Comparison of ENCODE assay signal across 12 cellular contexts in genomic region chr4:101355246-101355645, GRCh38. TPM values are rescaled to one million over a fixed set of nuclear protein-coding genes. Genes with fewer than 3 reads are reported as not detected.
DNase-seq lines count a peak whose midpoint lies in the region; ATAC-seq and TF ChIP-seq lines count a peak whose summit lies in the region.
"Had no signal": no experiment of that assay in that cellular context is flagged by ENCODE, and none has a peak within 500 bp of the region (broad histone marks: within the 10 kb centered on the region; RNA-seq: fewer than 3 reads in every experiment).

No MANE protein-coding gene starts in this region.

- no peaks in the 10 kb centered on the region for H3K36me3 Mint-ChIP-seq in mesothelial cell of epicardium

- peak overlapping the region; percentile 98 for H3K27ac ChIP-seq in epithelial cell of prostate
- H3K27ac ChIP-seq: coronary artery, neutrophil had no signal

- intact Hi-C loops in Right ventricle myocardium superior (cut with DNase I): no loop called here

- peaks cover 4% of the 10 kb centered on the region for H3K27me3 Mint-ChIP-seq in mesothelial cell of epicardium (ENCODE audit: low read depth)

- TF ChIP-seq CTCF in mesothelial cell of epicardium (IDR thresholded peaks at IDR 0.05; ENCODE audit: unreplicated experiment): no peak

- DNase-seq in epithelial cell of prostate (ENCODE audit: low read depth, low spot score) (no peak), Right ventricle myocardium superior (no peak), mesothelial cell of epicardium (ENCODE audit: low spot score in 2 of 2, unreplicated experiment in 2 of 2) (no peak)
- DNase-seq in activated effector memory CD4-positive, alpha-beta T cell treated with Interleukin-2 at 50 U/mL for 16 hours: no peak
- no peak for DNase-seq in stimulated activated CD4-positive, alpha-beta T cell treated with anti-CD3 and anti-CD28 coated beads, Interleukin-4, amount 100 ng/mL, for 24 hours
- DNase-seq: T-helper 17 cell had no signal

- no peak overlapping the region for H3K27ac Mint-ChIP-seq in mesothelial cell of epicardium
- H3K27ac Mint-ChIP-seq: activated T-helper 17 cell treated with anti-CD3 and anti-CD28 coated beads, Interleukin-2, amount 50 U/mL, for 72 hours; T-helper 17 cell had no signal

- no peak overlapping the region for H3K4me3 Mint-ChIP-seq in mesothelial cell of epicardium
- H3K4me3 Mint-ChIP-seq: activated T-helper 17 cell treated with anti-CD3 and anti-CD28 coated beads, Interleukin-2, amount 50 U/mL, for 72 hours; T-helper 17 cell had no signal

- H3K9me3 Mint-ChIP-seq in mesothelial cell of epicardium: peaks cover 9% of the 10 kb centered on the region
- H3K9me3 Mint-ChIP-seq: activated T-helper 17 cell treated with anti-CD3 and anti-CD28 coated beads, Interleukin-2, amount 50 U/mL, for 72 hours had no signal

- ATAC-seq in GM18858 (IDR thresholded peaks at IDR 0.05; ENCODE audit: unreplicated experiment) (peak; percentile 100), GM21619 (IDR thresholded peaks at IDR 0.05; ENCODE audit: unreplicated experiment) (peak; percentile 98), HG03196 (IDR thresholded peaks at IDR 0.05; ENCODE audit: unreplicated experiment) (peak; percentile 94), Right ventricle myocardium superior (ENCODE audit: poor library complexity) (no peak)
- ATAC-seq: activated T-helper 17 cell treated with anti-CD3 and anti-CD28 coated beads, Interleukin-2, amount 50 U/mL, for 72 hours; T-helper 17 cell had no signal

- peaks cover 19% of the 10 kb centered on the region for H3K4me1 Mint-ChIP-seq in mesothelial cell of epicardium
- H3K4me1 Mint-ChIP-seq: activated T-helper 17 cell treated with anti-CD3 and anti-CD28 coated beads, Interleukin-2, amount 50 U/mL, for 72 hours; T-helper 17 cell had no signal

RNA-seq across cellular contexts. Expression of gene PPP3CA, which starts 7.9 kb away (rescaled TPM):
- total RNA-seq in Right ventricle myocardium superior (20.5 TPM), mesothelial cell of epicardium (23.5 to 25.8 TPM (median 24.1 TPM) in 3 replicates)
